ENCODE assay signal across 8 cellular contexts in the genomic region with DNA sequence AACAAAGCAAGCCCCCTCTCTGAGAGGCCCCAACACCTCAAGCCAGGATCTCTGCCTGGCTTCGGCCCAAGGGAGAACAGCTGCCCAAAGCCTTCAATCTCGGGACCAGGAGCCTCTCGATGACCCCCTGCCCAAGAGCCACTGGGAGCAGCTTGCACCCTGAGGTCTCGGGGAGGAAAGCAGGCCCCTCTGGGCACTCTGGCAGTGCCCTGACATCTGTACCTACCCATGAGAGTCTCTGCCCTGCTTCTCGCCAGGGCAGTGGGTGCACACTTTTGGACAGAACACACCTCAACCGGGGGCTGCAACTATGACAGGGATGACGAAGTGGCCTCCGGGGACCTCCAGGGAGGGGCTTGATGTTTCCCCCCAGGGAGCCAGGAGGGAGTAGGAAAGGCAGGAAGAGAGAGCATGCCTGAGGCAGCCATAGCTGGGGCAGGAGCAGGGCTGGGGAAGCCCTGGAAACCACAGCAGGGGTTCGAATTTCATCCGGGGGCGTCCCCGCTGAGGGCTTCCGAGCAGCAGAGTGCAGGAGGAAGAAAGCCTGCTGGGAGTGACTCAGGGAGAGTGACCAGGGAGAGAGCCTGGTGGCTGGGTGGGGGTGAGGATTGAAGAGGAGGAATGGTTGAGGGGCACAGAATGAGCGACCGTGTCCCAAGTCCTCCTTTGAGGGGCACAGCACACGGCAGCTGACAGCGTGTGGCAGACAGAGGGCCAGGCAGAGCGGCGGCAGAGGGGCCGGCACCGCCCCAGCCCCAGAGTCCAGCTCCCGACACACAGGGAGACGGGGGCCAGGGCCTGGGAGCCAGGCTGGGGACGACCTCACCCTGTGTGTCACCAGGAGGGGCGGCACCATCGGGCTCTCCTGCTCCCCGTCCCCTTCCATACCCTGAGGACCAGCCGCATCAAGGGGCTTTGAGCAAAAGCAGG. TPM values are rescaled to one million over a fixed set of nuclear protein-coding genes. Genes with fewer than 3 reads are reported as not detected.
DNase-seq lines count a peak whose midpoint lies in the region; ATAC-seq and TF ChIP-seq lines count a peak whose summit lies in the region.

No MANE protein-coding gene starts in this region.

- peak overlapping the region; percentile 76 for H3K4me3 ChIP-seq in iPS-18a (ENCODE audit: low read length)

- H3K9ac ChIP-seq in iPS-18a (ENCODE audit: low read length) = peak overlapping the region; percentile 68

- peaks cover 18% of the 10 kb centered on the region for H3K36me3 ChIP-seq in iPS-18a (ENCODE audit: control insufficient read depth, low read depth, low read length)

- H3K36me3 Mint-ChIP-seq in Calu3 (ENCODE audit: insufficient read depth, unreplicated experiment) = peaks cover 40% of the 10 kb centered on the region
- H3K36me3 Mint-ChIP-seq in activated naive CD8-positive, alpha-beta T cell treated with anti-CD3 and anti-CD28 coated beads, Interleukin-2, amount 10 ng/mL, durations not matched to agents 7 days and 5 days = peaks cover 3% of the 10 kb centered on the region
- peaks cover 33% of the 10 kb centered on the region for H3K36me3 Mint-ChIP-seq in stimulated activated memory B cell treated with anti-CD40 and anti-IgM and Interleukin-4, amounts not matched to agents 10 μg/mL and 1 μg/mL and 100 μg/mL, for 72 hours

- no peak for ATAC-seq in activated naive CD8-positive, alpha-beta T cell treated with anti-CD3 and anti-CD28 coated beads, Interleukin-2, amount 10 ng/mL, durations not matched to agents 7 days and 5 days (ENCODE audit: low read depth)
- no peak for ATAC-seq in stimulated activated memory B cell treated with anti-CD40 and anti-IgM and Interleukin-4, amounts not matched to agents 10 μg/mL and 1 μg/mL and 100 μg/mL, for 72 hours
- ATAC-seq in HG02642 (IDR thresholded peaks at IDR 0.05; ENCODE audit: poor library complexity, unreplicated experiment) (no peak), HG03442 (IDR thresholded peaks at IDR 0.05; ENCODE audit: unreplicated experiment) (no peak)

- H3K9me3 Mint-ChIP-seq in Calu3 (ENCODE audit: low read depth, unreplicated experiment) = no peaks in the 10 kb centered on the region
- no peaks in the 10 kb centered on the region for H3K9me3 Mint-ChIP-seq in activated naive CD8-positive, alpha-beta T cell treated with anti-CD3 and anti-CD28 coated beads, Interleukin-2, amount 10 ng/mL, durations not matched to agents 7 days and 5 days
- H3K9me3 Mint-ChIP-seq in stimulated activated memory B cell treated with anti-CD40 and anti-IgM and Interleukin-4, amounts not matched to agents 10 μg/mL and 1 μg/mL and 100 μg/mL, for 72 hours = no peaks in the 10 kb centered on the region

- POLR2A ChIA-PET in activated naive CD8-positive, alpha-beta T cell treated with anti-CD3 and anti-CD28 coated beads, Interleukin-2, amount 10 ng/mL, durations not matched to agents 7 days and 5 days (lab: Charles Lee) = interaction anchor here (0.9 kb wide), 1 partner anchor 176 kb away, joined by 3 read pairs; no protein-coding TSS in a partner anchor

- intact Hi-C loops in Calu3 (cut with micrococcal nuclease; ENCODE audit: unreplicated experiment) = loop anchor here (1.0 kb wide), 1 partner anchor 79 kb away; no protein-coding TSS in a partner anchor

- H3K27me3 ChIP-seq in iPS-18a (ENCODE audit: control insufficient read depth, insufficient read depth, low read length) = no peaks in the 10 kb centered on the region

- TF ChIP-seq RAD21 in Ishikawa (IDR thresholded peaks at IDR 0.05; ENCODE audit: low read depth) = no peak

- CTCF ChIA-PET in Calu3 (lab: Charles Lee) = interaction anchor here (0.6 to 1.0 kb wide), 3 partner anchors 42 to 123 kb away, joined by 3 to 7 read pairs (median 3); no protein-coding TSS in a partner anchor

- TF ChIP-seq CTCF in Calu3 (IDR thresholded peaks at IDR 0.05; ENCODE audit: unreplicated experiment) = no peak

- BruUV-seq in Calu3 (replicated peaks; lab: Mats Ljungman, UMichigan) = no TSS peak

- DNase-seq in Calu3 (no peak), SKM-1 (lab: John Stamatoyannopoulos, UW; ENCODE audit: unreplicated experiment) (no peak)
- DNase-seq in activated naive CD8-positive, alpha-beta T cell treated with anti-CD3 and anti-CD28 coated beads, Interleukin-2, amount 10 ng/mL, durations not matched to agents 7 days and 5 days = peak; percentile 24

- no peak overlapping the region for H3K27ac ChIP-seq in iPS-18a (ENCODE audit: low read length)

- H3K27ac Mint-ChIP-seq in Calu3 (ENCODE audit: unreplicated experiment) = peak overlapping the region; percentile 19
- peak overlapping the region; percentile 45 for H3K27ac Mint-ChIP-seq in activated naive CD8-positive, alpha-beta T cell treated with anti-CD3 and anti-CD28 coated beads, Interleukin-2, amount 10 ng/mL, durations not matched to agents 7 days and 5 days
- H3K27ac Mint-ChIP-seq in stimulated activated memory B cell treated with anti-CD40 and anti-IgM and Interleukin-4, amounts not matched to agents 10 μg/mL and 1 μg/mL and 100 μg/mL, for 72 hours = peak overlapping the region; percentile 84

- H3K4me3 Mint-ChIP-seq in Calu3 (ENCODE audit: low read depth, unreplicated experiment) = peak overlapping the region; percentile 64
- H3K4me3 Mint-ChIP-seq in activated naive CD8-positive, alpha-beta T cell treated with anti-CD3 and anti-CD28 coated beads, Interleukin-2, amount 10 ng/mL, durations not matched to agents 7 days and 5 days = peak overlapping the region; percentile 84
- H3K4me3 Mint-ChIP-seq in stimulated activated memory B cell treated with anti-CD40 and anti-IgM and Interleukin-4, amounts not matched to agents 10 μg/mL and 1 μg/mL and 100 μg/mL, for 72 hours = peak overlapping the region; percentile 87

- peaks cover 16% of the 10 kb centered on the region for H3K4me1 Mint-ChIP-seq in Calu3 (ENCODE audit: low read depth, unreplicated experiment)
- H3K4me1 Mint-ChIP-seq in activated naive CD8-positive, alpha-beta T cell treated with anti-CD3 and anti-CD28 coated beads, Interleukin-2, amount 10 ng/mL, durations not matched to agents 7 days and 5 days = peaks cover 18% of the 10 kb centered on the region
- peaks cover 61% of the 10 kb centered on the region for H3K4me1 Mint-ChIP-seq in stimulated activated memory B cell treated with anti-CD40 and anti-IgM and Interleukin-4, amounts not matched to agents 10 μg/mL and 1 μg/mL and 100 μg/mL, for 72 hours

- no peaks in the 10 kb centered on the region for H3K9me3 ChIP-seq in iPS-18a (ENCODE audit: control insufficient read depth, low read depth, low read length)

- peaks cover 13% of the 10 kb centered on the region for H3K27me3 Mint-ChIP-seq in Calu3 (ENCODE audit: unreplicated experiment)
- H3K27me3 Mint-ChIP-seq in activated naive CD8-positive, alpha-beta T cell treated with anti-CD3 and anti-CD28 coated beads, Interleukin-2, amount 10 ng/mL, durations not matched to agents 7 days and 5 days = peaks cover 3% of the 10 kb centered on the region
- H3K27me3 Mint-ChIP-seq in stimulated activated memory B cell treated with anti-CD40 and anti-IgM and Interleukin-4, amounts not matched to agents 10 μg/mL and 1 μg/mL and 100 μg/mL, for 72 hours = no peaks in the 10 kb centered on the region

- H3K4me1 ChIP-seq in iPS-18a (ENCODE audit: control insufficient read depth, low read depth, low read length) = peaks cover 25% of the 10 kb centered on the region

- no peak for TF ChIP-seq EP300 in Ishikawa (IDR thresholded peaks at IDR 0.05; ENCODE audit: borderline replicate concordance)

TF ChIP-seq in Ishikawa, 13 proteins besides CTCF, POLR2A, EP300 and RAD21:
- no peak for TF ChIP-seq TAF1 (IDR thresholded peaks at IDR 0.05; ENCODE audit: low read depth)
- TF ChIP-seq YY1 (IDR thresholded peaks at IDR 0.05; ENCODE audit: low read depth) = no peak
- TF ChIP-seq ZBTB7A (IDR thresholded peaks at IDR 0.05; ENCODE audit: low read depth) = no peak
- no peak for TF ChIP-seq FOXM1 (IDR thresholded peaks at IDR 0.05; ENCODE audit: borderline replicate concordance, low read depth)
- TF ChIP-seq NFIC (IDR thresholded peaks at IDR 0.05) = no peak
- TF ChIP-seq, protein P1, sequence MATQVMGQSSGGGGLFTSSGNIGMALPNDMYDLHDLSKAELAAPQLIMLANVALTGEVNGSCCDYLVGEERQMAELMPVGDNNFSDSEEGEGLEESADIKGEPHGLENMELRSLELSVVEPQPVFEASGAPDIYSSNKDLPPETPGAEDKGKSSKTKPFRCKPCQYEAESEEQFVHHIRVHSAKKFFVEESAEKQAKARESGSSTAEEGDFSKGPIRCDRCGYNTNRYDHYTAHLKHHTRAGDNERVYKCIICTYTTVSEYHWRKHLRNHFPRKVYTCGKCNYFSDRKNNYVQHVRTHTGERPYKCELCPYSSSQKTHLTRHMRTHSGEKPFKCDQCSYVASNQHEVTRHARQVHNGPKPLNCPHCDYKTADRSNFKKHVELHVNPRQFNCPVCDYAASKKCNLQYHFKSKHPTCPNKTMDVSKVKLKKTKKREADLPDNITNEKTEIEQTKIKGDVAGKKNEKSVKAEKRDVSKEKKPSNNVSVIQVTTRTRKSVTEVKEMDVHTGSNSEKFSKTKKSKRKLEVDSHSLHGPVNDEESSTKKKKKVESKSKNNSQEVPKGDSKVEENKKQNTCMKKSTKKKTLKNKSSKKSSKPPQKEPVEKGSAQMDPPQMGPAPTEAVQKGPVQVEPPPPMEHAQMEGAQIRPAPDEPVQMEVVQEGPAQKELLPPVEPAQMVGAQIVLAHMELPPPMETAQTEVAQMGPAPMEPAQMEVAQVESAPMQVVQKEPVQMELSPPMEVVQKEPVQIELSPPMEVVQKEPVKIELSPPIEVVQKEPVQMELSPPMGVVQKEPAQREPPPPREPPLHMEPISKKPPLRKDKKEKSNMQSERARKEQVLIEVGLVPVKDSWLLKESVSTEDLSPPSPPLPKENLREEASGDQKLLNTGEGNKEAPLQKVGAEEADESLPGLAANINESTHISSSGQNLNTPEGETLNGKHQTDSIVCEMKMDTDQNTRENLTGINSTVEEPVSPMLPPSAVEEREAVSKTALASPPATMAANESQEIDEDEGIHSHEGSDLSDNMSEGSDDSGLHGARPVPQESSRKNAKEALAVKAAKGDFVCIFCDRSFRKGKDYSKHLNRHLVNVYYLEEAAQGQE (IDR thresholded peaks at IDR 0.05; ENCODE audit: low read depth) = no peak
- peak; percentile 65 for TF ChIP-seq EGR1 (IDR thresholded peaks at IDR 0.05)

RNA-seq across cellular contexts. Expression of a gene that starts 1.8 kb away (rescaled TPM):
- 42.3 and 43.8 TPM in 2 replicates for total RNA-seq in Calu3 (2022)
- total RNA-seq in activated naive CD8-positive, alpha-beta T cell treated with anti-CD3 and anti-CD28 coated beads, Interleukin-2, amount 10 ng/mL, durations not matched to agents 7 days and 5 days = 10 to 100 TPM; 70.8 to 72.2 TPM

Comparison
In these comparisons a context has a peak if more than half of its experiments do, and no peak if none do; other contexts are left out.
1. H3K27ac Mint-ChIP-seq: peak in every context shown above with its lines; median percentile 84 in stimulated activated memory B cell treated with anti-CD40 and anti-IgM and Interleukin-4, amounts not matched to agents 10 μg/mL and 1 μg/mL and 100 μg/mL, for 72 hours; 45 in activated naive CD8-positive, alpha-beta T cell treated with anti-CD3 and anti-CD28 coated beads, Interleukin-2, amount 10 ng/mL, durations not matched to agents 7 days and 5 days; 19 in Calu3.